ENCODE assay signal across 11 cellular contexts in genomic region chr14:82642425-82642824, GRCh38.
A peak's percentile ranks its signal among the peaks of the same experiment; 100 is the strongest.
DNase-seq lines count a peak whose midpoint lies in the region; FAIRE-seq and TF ChIP-seq lines count a peak whose summit lies in the region.
"Had no signal": no experiment of that assay in that cellular context is flagged by ENCODE, and none has a peak within 500 bp of the region (broad histone marks: within the 10 kb centered on the region; RNA-seq: fewer than 3 reads in every experiment).

No MANE protein-coding gene starts in this region.

- no peaks in the 10 kb centered on the region for H3K36me3 Mint-ChIP-seq in activated naive CD4-positive, alpha-beta T cell treated with anti-CD3 and anti-CD28 coated beads, Interleukin-2, amount 10 ng/mL, durations not matched to agents 7 days and 5 days

- TF ChIP-seq CTCF in tibial artery (IDR thresholded peaks at IDR 0.05): no peak

- CTCF ChIA-PET in activated naive CD4-positive, alpha-beta T cell treated with anti-CD3 and anti-CD28 coated beads, Interleukin-2, amount 10 ng/mL, durations not matched to agents 7 days and 5 days (lab: Charles Lee): no interaction called here

- in situ Hi-C loops in GM23248 (cut with MboI): no loop called here

- no peak overlapping the region for H2AFZ ChIP-seq in GM23248

- WGBS in small intestine, 3 donors: 68 to 83% (median 78%) methylated on average over 15 of the region's 15 CpGs
- 58 to 68% methylated on average over 15 of the region's 15 CpGs for WGBS in GM23248 (ENCODE audit: low coverage in 1 of 2, low lambda C conversion rate in 2 of 2, missing lambda C conversion rate in 2 of 2), 2 experiments

- peak overlapping the region; percentile 58 for H3K4me3 Mint-ChIP-seq in activated naive CD4-positive, alpha-beta T cell treated with anti-CD3 and anti-CD28 coated beads, Interleukin-2, amount 10 ng/mL, durations not matched to agents 7 days and 5 days
- H3K4me3 Mint-ChIP-seq: activated CD8-positive, alpha-beta T cell treated with anti-CD3 and anti-CD28 coated beads, Interleukin-2, amount 10 ng/mL, durations not matched to agents 7 days and 5 days; stimulated activated naive CD8-positive, alpha-beta T cell treated with anti-CD3 and anti-CD28 coated beads, Interleukin-15, Interleukin-2, amounts not matched to agents 100 ng/mL and 50 ng/mL, for 24 hours had no signal

- H3K27ac ChIP-seq in small intestine (ENCODE audit: low read depth in 1 of 2, low read length in 1 of 2): no peak overlapping the region
- no peak overlapping the region for H3K27ac ChIP-seq in GM23248
- no peak overlapping the region for H3K27ac ChIP-seq in tibial artery
- H3K27ac ChIP-seq: BLaER1 treated with 17β-estradiol and CSF1 and Interleukin-3, amounts not matched to agents 10 nM and 100 nM had no signal

- peak; percentile 22 for DNase-seq in activated naive CD4-positive, alpha-beta T cell treated with anti-CD3 and anti-CD28 coated beads, Interleukin-2, amount 10 ng/mL, durations not matched to agents 7 days and 5 days
- no peak for DNase-seq in activated naive CD4-positive, alpha-beta T cell (lab: John Stamatoyannopoulos, UW)
- DNase-seq in NCI-H460 (ENCODE audit: extremely low read depth, low read depth): peak; percentile 56
- DNase-seq in fibroblast of the conjunctiva (ENCODE audit: low read depth): peak; percentile 1
- DNase-seq in small intestine: peak; percentile 4
- DNase-seq in GM23248: no peak
- DNase-seq in tibial artery: no peak
- no peak for DNase-seq in stimulated activated CD4-positive, alpha-beta T cell treated with anti-CD3 and anti-CD28 coated beads, Interleukin-1b, Interleukin-23, amount 100 ng/mL, for 48 hours
- DNase-seq: activated CD8-positive, alpha-beta T cell treated with anti-CD3 and anti-CD28 coated beads, Interleukin-2, amount 10 ng/mL, durations not matched to agents 7 days and 5 days had no signal

- H3K4me1 ChIP-seq in small intestine (ENCODE audit: control insufficient read depth in 2 of 2, insufficient read depth in 1 of 2, low read depth in 1 of 2, low read length in 1 of 2) (no peaks in the 10 kb centered on the region), GM23248 (ENCODE audit: insufficient read depth) (no peaks in the 10 kb centered on the region), tibial artery (no peaks in the 10 kb centered on the region)
- H3K4me1 ChIP-seq: BLaER1 treated with 17β-estradiol and CSF1 and Interleukin-3, amounts not matched to agents 10 nM and 100 nM had no signal

- no peaks in the 10 kb centered on the region for H3K9me3 ChIP-seq in small intestine (ENCODE audit: control insufficient read depth, low read depth)
- H3K9me3 ChIP-seq in GM23248 (ENCODE audit: low read depth): no peaks in the 10 kb centered on the region
- no peaks in the 10 kb centered on the region for H3K9me3 ChIP-seq in tibial artery
- H3K9me3 ChIP-seq: BLaER1 treated with 17β-estradiol and CSF1 and Interleukin-3, amounts not matched to agents 10 nM and 100 nM had no signal

- no peaks in the 10 kb centered on the region for H3K27me3 Mint-ChIP-seq in activated naive CD4-positive, alpha-beta T cell treated with anti-CD3 and anti-CD28 coated beads, Interleukin-2, amount 10 ng/mL, durations not matched to agents 7 days and 5 days
- H3K27me3 Mint-ChIP-seq: stimulated activated naive CD8-positive, alpha-beta T cell treated with anti-CD3 and anti-CD28 coated beads, Interleukin-15, Interleukin-2, amounts not matched to agents 100 ng/mL and 50 ng/mL, for 24 hours had no signal

- no peaks in the 10 kb centered on the region for H3F3A ChIP-seq in GM23248 (ENCODE audit: insufficient read depth)

- FAIRE-seq in small intestine (lab: Jason Lieb, UNC): no peak

- H3K9me3 Mint-ChIP-seq in activated naive CD4-positive, alpha-beta T cell treated with anti-CD3 and anti-CD28 coated beads, Interleukin-2, amount 10 ng/mL, durations not matched to agents 7 days and 5 days: no peaks in the 10 kb centered on the region

- no peaks in the 10 kb centered on the region for H4K20me1 ChIP-seq in GM23248 (ENCODE audit: insufficient read depth)
- H4K20me1 ChIP-seq: BLaER1 treated with 17β-estradiol and CSF1 and Interleukin-3, amounts not matched to agents 10 nM and 100 nM had no signal

- no peak overlapping the region for H3K9ac ChIP-seq in GM23248
- H3K9ac ChIP-seq: BLaER1 treated with 17β-estradiol and CSF1 and Interleukin-3, amounts not matched to agents 10 nM and 100 nM had no signal

- no peak overlapping the region for H3K4me3 ChIP-seq in small intestine (ENCODE audit: low read depth in 1 of 2, low read length in 2 of 2)
- no peak overlapping the region for H3K4me3 ChIP-seq in GM23248
- H3K4me3 ChIP-seq in tibial artery: no peak overlapping the region
- H3K4me3 ChIP-seq: BLaER1 treated with 17β-estradiol and CSF1 and Interleukin-3, amounts not matched to agents 10 nM and 100 nM had no signal

- intact Hi-C loops in tibial artery (cut with DNase I; ENCODE audit: low total_unique reads): no loop called here

- H3K27ac Mint-ChIP-seq in activated naive CD4-positive, alpha-beta T cell treated with anti-CD3 and anti-CD28 coated beads, Interleukin-2, amount 10 ng/mL, durations not matched to agents 7 days and 5 days: no peak overlapping the region
- H3K27ac Mint-ChIP-seq: activated CD8-positive, alpha-beta T cell treated with anti-CD3 and anti-CD28 coated beads, Interleukin-2, amount 10 ng/mL, durations not matched to agents 7 days and 5 days; stimulated activated naive CD8-positive, alpha-beta T cell treated with anti-CD3 and anti-CD28 coated beads, Interleukin-15, Interleukin-2, amounts not matched to agents 100 ng/mL and 50 ng/mL, for 24 hours had no signal

- no peaks in the 10 kb centered on the region for H3K4me1 Mint-ChIP-seq in activated naive CD4-positive, alpha-beta T cell treated with anti-CD3 and anti-CD28 coated beads, Interleukin-2, amount 10 ng/mL, durations not matched to agents 7 days and 5 days

- no peaks in the 10 kb centered on the region for H3K79me2 ChIP-seq in GM23248 (ENCODE audit: insufficient read depth)

- H3K9me2 ChIP-seq in GM23248 (ENCODE audit: insufficient read depth): no peaks in the 10 kb centered on the region

- no peak overlapping the region for H3K4me2 ChIP-seq in GM23248 (ENCODE audit: unreplicated experiment)
- H3K4me2 ChIP-seq: BLaER1 treated with 17β-estradiol and CSF1 and Interleukin-3, amounts not matched to agents 10 nM and 100 nM had no signal

- H3K36me3 ChIP-seq in small intestine (ENCODE audit: control insufficient read depth in 2 of 2, insufficient read depth in 2 of 2, low read length in 2 of 2): no peaks in the 10 kb centered on the region
- H3K36me3 ChIP-seq in GM23248 (ENCODE audit: low read depth): no peaks in the 10 kb centered on the region
- no peaks in the 10 kb centered on the region for H3K36me3 ChIP-seq in tibial artery
- H3K36me3 ChIP-seq: BLaER1 treated with 17β-estradiol and CSF1 and Interleukin-3, amounts not matched to agents 10 nM and 100 nM had no signal

- H3K27me3 ChIP-seq in small intestine (ENCODE audit: control insufficient read depth in 2 of 2, insufficient read depth in 2 of 2, low read length in 2 of 2): no peaks in the 10 kb centered on the region
- no peaks in the 10 kb centered on the region for H3K27me3 ChIP-seq in GM23248 (replicated peaks; ENCODE audit: insufficient read depth)
- no peaks in the 10 kb centered on the region for H3K27me3 ChIP-seq in tibial artery
- H3K27me3 ChIP-seq: BLaER1 treated with 17β-estradiol and CSF1 and Interleukin-3, amounts not matched to agents 10 nM and 100 nM had no signal

Comparison
In these comparisons a context has a peak if more than half of its experiments do, and no peak if none do; other contexts are left out.
1. DNase-seq: peak in activated naive CD4-positive, alpha-beta T cell treated with anti-CD3 and anti-CD28 coated beads, Interleukin-2, amount 10 ng/mL, durations not matched to agents 7 days and 5 days (single experiment), NCI-H460 (single experiment), fibroblast of the conjunctiva (single experiment) and small intestine (single experiment); none in activated naive CD4-positive, alpha-beta T cell (0 of 4), GM23248 (single experiment), tibial artery (0 of 2) and stimulated activated CD4-positive, alpha-beta T cell treated with anti-CD3 and anti-CD28 coated beads, Interleukin-1b, Interleukin-23, amount 100 ng/mL, for 48 hours (single experiment).